ENCODE assay signal across 10 cellular contexts in genomic region chr1:37255111-37255795, GRCh38.
DNase-seq lines count a peak whose midpoint lies in the region; ATAC-seq, FAIRE-seq and TF ChIP-seq lines count a peak whose summit lies in the region.
"Had no signal": no experiment of that assay in that cellular context is flagged by ENCODE, and none has a peak within 500 bp of the region (broad histone marks: within the 10 kb centered on the region; RNA-seq: fewer than 3 reads in every experiment).

No MANE protein-coding gene starts in this region.

- intact Hi-C loops in adrenal gland (cut with DNase I), result no loop called here

- no peak overlapping the region for H3K27ac ChIP-seq in adrenal gland

- 22 to 31% (median 26%) methylated on average over 22 to 24 of the region's 24 CpGs for WGBS in adrenal gland, 4 donors

- no peaks in the 10 kb centered on the region for H3K9me3 ChIP-seq in adrenal gland (replicated peaks in 1 of 3)

- peak; percentile 86 for DNase-seq in ELF-1 (ENCODE audit: low read depth, low spot score)
- peak; percentile 16 for DNase-seq in KBM-7
- DNase-seq in adrenal gland, result peak in 6 of 7 donors; percentile 18 to 59 (median 24)
- DNase-seq in medulla oblongata (ENCODE audit: extremely low spot score), result peak; percentile 75
- no peak for DNase-seq in GM12892 (ENCODE audit: insufficient read length)
- no peak for DNase-seq in NCI-H510A (lab: John Stamatoyannopoulos, UW)
- DNase-seq: activated naive CD4-positive, alpha-beta T cell; mesenchymal stem cell had no signal

- no peak for TF ChIP-seq POLR2A in adrenal gland (IDR thresholded peaks at IDR 0.05)
- no peak for TF ChIP-seq POLR2A in GM12892 (IDR thresholded peaks at IDR 0.05; ENCODE audit: low read depth, low read length)

- no peaks in the 10 kb centered on the region for H3K4me1 ChIP-seq in adrenal gland (replicated peaks in 1 of 2)

- H3K36me3 ChIP-seq in adrenal gland (replicated peaks in 1 of 2), result no peaks in the 10 kb centered on the region

- H3K27me3 ChIP-seq in adrenal gland, result peaks cover 24% of the 10 kb centered on the region

- no peak overlapping the region for H3K4me3 ChIP-seq in adrenal gland

- in situ Hi-C loops in KBM-7 (cut with MboI; ENCODE audit: low pct_unique_long_range_greater_than_20kb, low sequenced_read_pairs), result no loop called here

- no peak for FAIRE-seq in GM12892 (lab: Jason Lieb, UNC)

- TF ChIP-seq CTCF in adrenal gland (IDR thresholded peaks at IDR 0.05), result no peak

- ATAC-seq in GM21717 (IDR thresholded peaks at IDR 0.05; ENCODE audit: unreplicated experiment) (no peak), GM18907 (IDR thresholded peaks at IDR 0.05; ENCODE audit: unreplicated experiment) (no peak)

Comparison
In these comparisons a context has a peak if more than half of its experiments do, and no peak if none do; other contexts are left out.
1. DNase-seq: peak in ELF-1 (single experiment), KBM-7 (single experiment), adrenal gland (6 of 7) and medulla oblongata (single experiment); none in GM12892 (single experiment) and NCI-H510A (single experiment).